17 cellular contexts compared by ENCODE assay signal in genomic region chr2:238653436-238654109, GRCh38.
DNase-seq lines count a peak whose midpoint lies in the region; ATAC-seq, FAIRE-seq and TF ChIP-seq lines count a peak whose summit lies in the region.
"Had no signal": no experiment of that assay in that cellular context is flagged by ENCODE, and none has a peak within 500 bp of the region (broad histone marks: within the 10 kb centered on the region; RNA-seq: fewer than 3 reads in every experiment).

No MANE protein-coding gene starts in this region.

- H3K27ac Mint-ChIP-seq in nephron progenitor cell, result peak overlapping the region; percentile 6
- H3K27ac Mint-ChIP-seq in activated naive CD4-positive, alpha-beta T cell treated with anti-CD3 and anti-CD28 coated beads, Interleukin-2, amount 10 ng/mL, durations not matched to agents 7 days and 5 days, result no peak overlapping the region

- H3K27me3 ChIP-seq in HepG2 (ENCODE audit: control insufficient read depth in 1 of 2, insufficient read depth in 2 of 2, low read length in 2 of 2), result peaks cover 2 to 57% of the 10 kb centered on the region in 2 experiments; a peak in 4 of 5 replicates
- H3K27me3 ChIP-seq in right lobe of liver, result no peaks in the 10 kb centered on the region

- H3K4me3 ChIP-seq in HepG2 (replicated peaks in 1 of 3; ENCODE audit: insufficient read depth in 1 of 3, low read depth in 2 of 3, low read length in 3 of 3) (no peak overlapping the region), right lobe of liver (no peak overlapping the region)
- H3K4me3 ChIP-seq: A549, K562 had no signal

- TF ChIP-seq POLR2A in HepG2 (IDR thresholded peaks at IDR 0.05; ENCODE audit: insufficient read depth in 1 of 2, low read depth in 2 of 2, low read length in 2 of 2), result no peak
- TF ChIP-seq POLR2A in right lobe of liver (IDR thresholded peaks at IDR 0.05), result no peak

- POLR2A ChIA-PET in HepG2 (lab: Yijun Ruan, JAX), result no interaction called here

- H3K4me1 ChIP-seq in HepG2 (ENCODE audit: insufficient read depth, low read length) (no peaks in the 10 kb centered on the region), right lobe of liver (no peaks in the 10 kb centered on the region)
- H3K4me1 ChIP-seq: A549 had no signal

- in situ Hi-C loops in HepG2 (cut with HindIII; ENCODE audit: extremely low pct_ligation_motif_present, low pct_unique_long_range_greater_than_20kb), result no loop called here

- no peak overlapping the region for H3K4me3 Mint-ChIP-seq in nephron progenitor cell
- no peak overlapping the region for H3K4me3 Mint-ChIP-seq in activated naive CD4-positive, alpha-beta T cell treated with anti-CD3 and anti-CD28 coated beads, Interleukin-2, amount 10 ng/mL, durations not matched to agents 7 days and 5 days

- H3K27ac ChIP-seq in HepG2 (ENCODE audit: extremely low read length, insufficient read depth, low read length) (no peak overlapping the region), right lobe of liver (no peak overlapping the region)

- ATAC-seq in HepG2 (peak; percentile 31; the same call in 2 of the 3 replicates), right lobe of liver (no peak)
- ATAC-seq: A549, K562, Panc1 had no signal

- TF ChIP-seq RAD21 in HepG2 (CRISPR knock-in tag; IDR thresholded peaks at IDR 0.05), result no peak

- intact Hi-C loops in HepG2 (cut with micrococcal nuclease; ENCODE audit: unreplicated experiment), result no loop called here
- intact Hi-C loops in right lobe of liver (cut with DNase I), result no loop called here

- CTCF ChIA-PET in HepG2 (lab: Yijun Ruan, JAX; ENCODE audit: low intra/inter-chr PET ratio, low total read pairs), result no interaction called here
- CTCF ChIA-PET in activated naive CD4-positive, alpha-beta T cell treated with anti-CD3 and anti-CD28 coated beads, Interleukin-2, amount 10 ng/mL, durations not matched to agents 7 days and 5 days (lab: Charles Lee), result no interaction called here

- no peak for FAIRE-seq in HepG2 (lab: Jason Lieb, UNC)
- FAIRE-seq: A549, K562 had no signal

- no peak for DNase-seq in HepG2 (ENCODE audit: low spot score)
- DNase-seq in right lobe of liver, result no peak
- DNase-seq in ecto neural progenitor cell (ENCODE audit: low spot score), result peak; percentile 50
- no peak for DNase-seq in nephron progenitor cell
- DNase-seq in COLO829 (ENCODE audit: low spot score), result no peak
- DNase-seq in AG08396 (ENCODE audit: low spot score), result no peak
- no peak for DNase-seq in DMS114 treated with DMSO at 0.1 percent for 48 hours (lab: John Stamatoyannopoulos, UW; ENCODE audit: unreplicated experiment)
- DNase-seq in activated naive CD4-positive, alpha-beta T cell treated with anti-CD3 and anti-CD28 coated beads, Interleukin-2, amount 10 ng/mL, durations not matched to agents 7 days and 5 days, result no peak
- DNase-seq: Caco-2, EL, NCI-H1417 treated with DMSO at 0.1 percent for 48 hours, NCI-H2081, NCI-H82, SK-N-SH had no signal

- no TSS peak for BruUV-seq in HepG2 (replicated peaks; lab: Mats Ljungman, UMichigan)

- no peak overlapping the region for H3K4me2 ChIP-seq in HepG2 (ENCODE audit: low read depth, low read length)
- H3K4me2 ChIP-seq: A549, SK-N-SH had no signal

- H3K36me3 ChIP-seq in HepG2 (replicated peaks in 1 of 2; ENCODE audit: control insufficient read depth in 1 of 2, insufficient read depth in 2 of 2, low read length in 2 of 2) (no peaks in the 10 kb centered on the region), right lobe of liver (no peaks in the 10 kb centered on the region)

- H3K9me3 Mint-ChIP-seq in nephron progenitor cell, result peaks cover 3% of the 10 kb centered on the region
- no peaks in the 10 kb centered on the region for H3K9me3 Mint-ChIP-seq in activated naive CD4-positive, alpha-beta T cell treated with anti-CD3 and anti-CD28 coated beads, Interleukin-2, amount 10 ng/mL, durations not matched to agents 7 days and 5 days

- no peak overlapping the region for H3K9ac ChIP-seq in HepG2 (ENCODE audit: insufficient read depth, low read depth, low read length)
- H3K9ac ChIP-seq: SK-N-SH had no signal

- no peaks in the 10 kb centered on the region for H3K79me2 ChIP-seq in HepG2 (ENCODE audit: insufficient read depth, low read length)

- TF ChIP-seq EP300 in HepG2 (IDR thresholded peaks at IDR 0.05; ENCODE audit: low read depth in 2 of 2, low read length in 2 of 2) (no peak), HepG2 (CRISPR knock-in tag; IDR thresholded peaks at IDR 0.05; ENCODE audit: borderline replicate concordance) (no peak)

- H4K20me1 ChIP-seq in HepG2 (ENCODE audit: insufficient read depth, low read length), result no peaks in the 10 kb centered on the region

- 27% methylated on average over 8 of the region's 13 CpGs for WGBS in HepG2 (ENCODE audit: low lambda C conversion rate)
- 60% methylated on average over 1 of the region's 13 CpGs for WGBS in right lobe of liver (ENCODE audit: insufficient coverage, low coverage, low lambda C conversion rate, missing lambda C conversion rate)

- H3K9me3 ChIP-seq in HepG2 (ENCODE audit: low read length), result no peaks in the 10 kb centered on the region
- no peaks in the 10 kb centered on the region for H3K9me3 ChIP-seq in right lobe of liver
- H3K9me3 ChIP-seq: Caco-2, SK-N-SH had no signal

- peaks cover 4% of the 10 kb centered on the region for H3K27me3 Mint-ChIP-seq in nephron progenitor cell (ENCODE audit: low read depth, poor library complexity)
- peaks cover 12% of the 10 kb centered on the region for H3K27me3 Mint-ChIP-seq in activated naive CD4-positive, alpha-beta T cell treated with anti-CD3 and anti-CD28 coated beads, Interleukin-2, amount 10 ng/mL, durations not matched to agents 7 days and 5 days

- no peak for TF ChIP-seq CTCF in HepG2 (CRISPR knock-in tag; IDR thresholded peaks at IDR 0.05)
- TF ChIP-seq CTCF in right lobe of liver (IDR thresholded peaks at IDR 0.05), result no peak
- TF ChIP-seq CTCF in nephron progenitor cell (IDR thresholded peaks at IDR 0.05), result no peak

- H3K4me1 Mint-ChIP-seq in nephron progenitor cell, result peaks cover 38% of the 10 kb centered on the region
- no peaks in the 10 kb centered on the region for H3K4me1 Mint-ChIP-seq in activated naive CD4-positive, alpha-beta T cell treated with anti-CD3 and anti-CD28 coated beads, Interleukin-2, amount 10 ng/mL, durations not matched to agents 7 days and 5 days

- no peak overlapping the region for H2AFZ ChIP-seq in HepG2 (ENCODE audit: low read length)

- H3K36me3 Mint-ChIP-seq in nephron progenitor cell (ENCODE audit: low read depth), result no peaks in the 10 kb centered on the region
- H3K36me3 Mint-ChIP-seq in activated naive CD4-positive, alpha-beta T cell treated with anti-CD3 and anti-CD28 coated beads, Interleukin-2, amount 10 ng/mL, durations not matched to agents 7 days and 5 days, result no peaks in the 10 kb centered on the region

TF ChIP-seq in HepG2, 621 proteins besides CTCF, POLR2A, EP300 and RAD21:
- TF ChIP-seq ZNF775 (CRISPR knock-in tag; IDR thresholded peaks at IDR 0.05; ENCODE audit: borderline replicate concordance) (no peak), ZNF768 (CRISPR knock-in tag; IDR thresholded peaks at IDR 0.05) (0 out of 2 replicates have a peak, but pooled peaks have one; percentile 26)
